ENCODE assay signal across 11 cellular contexts in the genomic region with DNA sequence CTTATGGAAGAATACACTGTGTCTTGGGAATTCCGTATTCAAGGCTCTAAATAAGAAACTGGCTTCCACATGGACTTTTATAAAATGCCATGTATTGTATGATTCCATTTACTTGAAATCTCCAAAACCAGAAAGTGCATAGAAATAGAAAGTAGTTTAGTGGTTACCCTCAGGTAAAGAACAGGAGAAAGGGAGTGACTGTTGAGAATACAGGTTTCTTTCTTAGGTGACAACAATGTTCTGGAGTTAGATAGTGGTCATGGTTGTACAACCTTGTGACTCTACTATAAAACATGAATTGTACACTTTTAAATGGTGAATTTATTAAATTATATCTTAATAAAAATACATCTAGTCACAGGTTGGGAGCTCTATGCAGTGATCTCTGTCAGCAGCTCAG.
DNase-seq lines count a peak whose midpoint lies in the region; ATAC-seq lines count a peak whose summit lies in the region.
"Had no signal": no experiment of that assay in that cellular context is flagged by ENCODE, and none has a peak within 500 bp of the region (broad histone marks: within the 10 kb centered on the region; RNA-seq: fewer than 3 reads in every experiment).

No MANE protein-coding gene starts in this region.

- peak overlapping the region; percentile 80 for H3K27ac ChIP-seq in SJSA1

- H3K4me1 ChIP-seq in SJSA1 (replicated peaks), result peaks cover 24% of the 10 kb centered on the region

- peak; percentile 43 for ATAC-seq in GM18867 (IDR thresholded peaks at IDR 0.05; ENCODE audit: unreplicated experiment)
- peak; percentile 50 for ATAC-seq in GM21526 (IDR thresholded peaks at IDR 0.05; ENCODE audit: low FRiP score, unreplicated experiment)
- peak; percentile 40 for ATAC-seq in HG03064 (IDR thresholded peaks at IDR 0.05; ENCODE audit: low read depth, unreplicated experiment)

- DNase-seq in SJSA1 (ENCODE audit: low read depth in 1 of 2, low spot score in 2 of 2) (no peak), cerebellar nuclear complex (lab: John Stamatoyannopoulos, UW) (no peak), activated T-cell treated with anti-CD3 and anti-CD28 coated beads for 4 hours (no peak), COR-L47 (lab: John Stamatoyannopoulos, UW) (no peak), GM19240 (ENCODE audit: insufficient read length, low spot score) (no peak)
- DNase-seq: stimulated activated CD4-positive, alpha-beta T cell treated with anti-CD3 and anti-CD28 coated beads, Interleukin-12 subunit alpha, Interleukin-12 subunit beta, amount 100 ng/mL, for 4 hours; stimulated activated naive CD4-positive, alpha-beta T cell; T-helper 1 cell had no signal

- H3K27me3 ChIP-seq in SJSA1 (replicated peaks), result no peaks in the 10 kb centered on the region

- H3K36me3 ChIP-seq in SJSA1, result no peaks in the 10 kb centered on the region

- H3K4me3 ChIP-seq in SJSA1, result no peak overlapping the region

- H3K9me3 ChIP-seq in SJSA1 (replicated peaks), result no peaks in the 10 kb centered on the region
